Comparison of ENCODE assay signal across 1 cellular context in the genomic region with DNA sequence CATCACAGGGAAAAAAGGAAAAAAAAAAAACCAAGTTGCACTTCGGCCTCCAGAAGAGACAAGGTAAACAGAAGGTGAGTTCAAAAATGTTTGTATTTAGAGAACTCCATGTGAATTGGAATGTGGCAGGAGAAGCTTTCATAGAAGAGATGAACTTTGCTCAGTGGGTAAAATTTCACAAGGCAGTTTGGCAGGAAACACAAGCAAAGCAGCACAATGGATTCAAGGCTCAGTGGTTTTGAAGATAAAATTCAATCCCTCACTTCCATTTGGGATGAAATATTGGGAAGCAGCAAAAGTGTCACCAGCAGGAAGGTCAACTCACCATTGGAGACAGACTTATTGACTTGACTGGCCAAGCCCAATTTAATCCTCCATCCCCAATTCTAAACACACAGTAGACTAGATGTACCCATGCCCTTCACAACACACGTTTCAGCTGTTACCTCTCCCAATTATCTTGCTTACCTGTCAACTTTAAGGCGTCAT.
A peak's percentile ranks its signal among the peaks of the same experiment; 100 is the strongest.
TF ChIP-seq lines count a peak whose summit lies in the region.

No MANE protein-coding gene starts in this region.

TF ChIP-seq in liver, 16 proteins besides CTCF, POLR2A, EP300 and RAD21 (continued from another document):
- TF ChIP-seq JUND (IDR thresholded peaks at IDR 0.05): peak; percentile 83 to 94
- TF ChIP-seq TAF1 (conservative IDR thresholded peaks at IDR 0.05): no peak
- peak in 1 of 2 donors; percentile 47 for TF ChIP-seq GABPA (IDR thresholded peaks at IDR 0.05 in 1 of 2, conservative IDR thresholded peaks at IDR 0.05 in 1 of 2)
- TF ChIP-seq RXRA (IDR thresholded peaks at IDR 0.05): peak; percentile 91 to 94
